18 cellular contexts compared by ENCODE assay signal in the genomic region with DNA sequence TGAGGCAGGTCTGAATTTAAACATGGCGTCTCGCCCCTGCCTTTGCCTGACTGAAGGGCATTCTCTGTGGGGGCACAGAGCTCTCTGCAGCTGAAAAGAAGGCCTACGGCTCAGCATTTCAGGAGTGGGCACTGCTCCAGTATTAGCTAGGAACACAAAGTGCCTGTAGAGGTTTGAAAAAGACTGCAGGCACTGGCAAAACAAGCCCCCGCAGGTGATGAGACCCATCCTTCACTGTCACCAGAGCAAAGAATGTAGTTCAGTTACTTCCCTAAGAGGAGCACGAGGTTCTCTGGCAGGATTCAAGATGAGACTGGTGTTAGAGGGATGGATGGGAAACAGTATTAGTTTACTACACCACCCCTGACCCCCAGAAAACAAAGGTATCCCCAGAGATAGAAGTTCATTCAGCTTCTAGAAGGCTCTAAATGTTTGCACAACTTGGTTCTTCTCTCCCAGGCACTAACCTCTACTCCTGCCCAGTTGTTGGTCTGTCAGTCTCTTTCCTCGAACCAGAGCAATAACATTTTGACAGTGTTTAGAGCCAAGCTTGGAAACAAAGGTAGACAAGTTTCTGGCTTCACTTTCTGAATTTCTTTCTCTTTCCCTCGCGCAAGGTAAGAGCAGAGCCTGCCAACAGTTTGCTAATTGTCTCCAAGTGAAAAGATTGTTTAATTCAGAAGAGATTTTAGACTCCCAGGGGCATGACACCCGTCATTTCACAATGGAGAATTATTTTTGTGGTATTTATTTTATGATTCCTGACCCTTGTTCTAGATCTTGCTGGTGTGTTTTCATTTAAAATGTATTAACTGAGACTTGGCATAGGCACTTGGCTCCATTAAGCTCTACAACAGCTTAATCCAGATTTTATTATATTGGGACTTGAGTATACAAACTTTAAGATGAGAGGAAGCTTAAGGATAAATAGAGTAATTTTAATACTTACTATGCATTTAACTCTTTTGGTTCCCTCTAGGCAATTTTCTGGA.
"Had no signal": no experiment of that assay in that cellular context is flagged by ENCODE, and none has a peak within 500 bp of the region (broad histone marks: within the 10 kb centered on the region; RNA-seq: fewer than 3 reads in every experiment).

No MANE protein-coding gene starts in this region.

- H3K9me3 ChIP-seq: adrenal gland, psoas muscle had no signal

- H3K4me1 ChIP-seq: adrenal gland, heart left ventricle, lower lobe of right lung, psoas muscle had no signal

- ATAC-seq: activated T-helper 17 cell treated with anti-CD3 and anti-CD28 coated beads, Interleukin-2, amount 50 U/mL, for 72 hours; esophagus mucosa; heart left ventricle; lower lobe of right lung; naive thymus-derived CD8-positive, alpha-beta T cell; stimulated activated naive CD8-positive, alpha-beta T cell treated with anti-CD3 and anti-CD28 coated beads, Interleukin-15, Interleukin-2, amounts not matched to agents 100 U/mL and 50 U/mL, for 24 hours; T-helper 17 cell had no signal

- DNase-seq: activated B cell treated with CpG ODN at 0.5 μM for 24 hours; activated CD4-positive, alpha-beta T cell treated with anti-CD3 and anti-CD28 coated beads, Interleukin-2, amount 10 ng/mL, durations not matched to agents 7 days and 5 days; activated CD8-positive, alpha-beta memory T cell treated with anti-CD3 and anti-CD28 coated beads for 24 hours; activated naive CD4-positive, alpha-beta T cell treated with anti-CD3 and anti-CD28 coated beads, Interleukin-2, amount 10 ng/mL, durations not matched to agents 7 days and 5 days; adrenal gland; brain microvascular endothelial cell; dorsolateral prefrontal cortex; foreskin melanocyte; heart left ventricle; lower lobe of right lung; naive thymus-derived CD8-positive, alpha-beta T cell; psoas muscle; stimulated activated CD4-positive, alpha-beta T cell treated with anti-CD3 and anti-CD28 coated beads, Interleukin-4, amount 100 ng/mL, for 1 hour; stimulated activated CD8-positive, alpha-beta memory T cell treated with anti-CD3 and anti-CD28 coated beads, Interleukin-4, amount 100 ng/mL, for 48 hours; stimulated activated naive CD8-positive, alpha-beta T cell treated with anti-CD3 and anti-CD28 coated beads, Interleukin-15, Interleukin-2, amounts not matched to agents 100 U/mL and 50 U/mL, for 24 hours; T-helper 17 cell had no signal

- H3K4me3 ChIP-seq: adrenal gland, dorsolateral prefrontal cortex, heart left ventricle, lower lobe of right lung, psoas muscle had no signal

- H3K27ac ChIP-seq: adrenal gland, brain microvascular endothelial cell, dorsolateral prefrontal cortex, lower lobe of right lung, psoas muscle had no signal

- H3K27me3 ChIP-seq: adrenal gland, brain microvascular endothelial cell, dorsolateral prefrontal cortex, heart left ventricle had no signal

- H3K36me3 ChIP-seq: adrenal gland, brain microvascular endothelial cell, heart left ventricle, lower lobe of right lung had no signal
